Comparison of ENCODE assay signal across 12 cellular contexts in the genomic region with DNA sequence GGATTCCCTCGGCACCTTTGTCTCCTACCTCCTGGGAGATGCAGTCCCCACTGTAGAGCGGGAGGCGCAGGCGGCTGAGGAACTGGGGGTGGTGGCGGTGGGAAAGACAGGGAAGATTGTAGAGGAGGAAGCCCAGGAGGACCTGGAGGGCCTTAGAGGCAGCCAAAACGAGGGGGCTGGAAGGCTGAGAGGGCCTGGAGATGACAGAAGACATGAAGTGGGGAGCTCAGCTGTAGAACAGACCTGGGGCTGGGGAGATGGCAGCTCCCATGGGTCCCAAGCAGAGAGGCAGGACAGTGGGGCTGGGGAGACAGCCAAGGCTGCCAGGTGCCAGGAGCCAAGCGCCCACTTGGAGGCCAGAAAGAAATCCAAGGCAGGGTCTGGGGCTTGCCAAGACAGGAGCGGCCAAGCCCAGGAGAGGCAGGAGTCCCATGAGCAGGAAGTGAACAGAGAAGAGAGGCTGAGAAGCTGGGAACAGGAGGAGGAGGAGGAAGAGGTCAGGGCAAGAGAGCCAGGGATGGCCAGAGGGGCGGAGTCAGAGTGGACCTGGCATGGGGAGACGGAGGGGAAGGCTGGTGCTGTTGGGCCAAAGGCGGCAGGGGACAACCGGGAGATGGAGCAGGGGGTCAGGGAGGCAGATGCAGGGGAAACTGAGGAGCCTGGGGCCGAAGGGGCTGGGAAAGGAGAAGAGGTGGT. TPM values are rescaled to one million over a fixed set of nuclear protein-coding genes. Genes with fewer than 3 reads are reported as not detected.
A peak's percentile ranks its signal among the peaks of the same experiment; 100 is the strongest.
DNase-seq lines count a peak whose midpoint lies in the region; ATAC-seq and TF ChIP-seq lines count a peak whose summit lies in the region.
"Had no signal": no experiment of that assay in that cellular context is flagged by ENCODE, and none has a peak within 500 bp of the region (broad histone marks: within the 10 kb centered on the region; RNA-seq: fewer than 3 reads in every experiment).

No MANE protein-coding gene starts in this region.

- no peaks in the 10 kb centered on the region for H3F3A ChIP-seq in SK-N-SH (replicated peaks; ENCODE audit: insufficient read depth)

- DNase-seq in SK-N-SH (no peak), UCSD-AML1 (lab: John Stamatoyannopoulos, UW; ENCODE audit: unreplicated experiment) (peak; percentile 51), esophagus squamous epithelium (lab: John Stamatoyannopoulos, UW) (no peak), sciatic nerve (ENCODE audit: low spot score) (no peak)
- no peak for DNase-seq in stimulated activated naive CD8-positive, alpha-beta T cell treated with anti-CD3 and anti-CD28 coated beads, Interleukin-15, amount 100 ng/mL, for 72 hours
- DNase-seq: NCI-H2029; stimulated activated CD4-positive, alpha-beta T cell treated with anti-CD3 and anti-CD28 coated beads, Interleukin-4, amount 100 ng/mL, for 1 hour had no signal

- H3K4me2 ChIP-seq in SK-N-SH = no peak overlapping the region

- H3K4me3 Mint-ChIP-seq in stimulated activated naive CD8-positive, alpha-beta T cell treated with anti-CD3 and anti-CD28 coated beads, Interleukin-15, amount 100 ng/mL, for 72 hours = peak overlapping the region; percentile 91 to 98

- no peak for TF ChIP-seq RAD21 in SK-N-SH (IDR thresholded peaks at IDR 0.05; ENCODE audit: low read length)

- TF ChIP-seq POLR2A in esophagus squamous epithelium (IDR thresholded peaks at IDR 0.05) = no peak

- no peak overlapping the region for H3K27ac ChIP-seq in SK-N-SH (ENCODE audit: low read depth in 2 of 2, low read length in 1 of 2)
- peak overlapping the region; percentile 42 to 96 (median 64) for H3K27ac ChIP-seq in esophagus squamous epithelium
- H3K27ac ChIP-seq: SK-N-MC had no signal

- TF ChIP-seq CTCF in SK-N-SH (IDR thresholded peaks at IDR 0.05) (no peak), esophagus squamous epithelium (IDR thresholded peaks at IDR 0.05) (no peak)

- ATAC-seq in SK-N-SH treated with all-trans-retinoic acid at 6 μM for 48 hours = no peak
- ATAC-seq in stimulated activated naive CD8-positive, alpha-beta T cell treated with anti-CD3 and anti-CD28 coated beads, Interleukin-15, amount 100 ng/mL, for 72 hours = no peak
- no peak for ATAC-seq in GM18520 (IDR thresholded peaks at IDR 0.05; ENCODE audit: unreplicated experiment)
- ATAC-seq in sciatic nerve = no peak
- ATAC-seq in GM18868 (IDR thresholded peaks at IDR 0.05; ENCODE audit: unreplicated experiment) = no peak

- H3K9ac ChIP-seq in SK-N-SH = no peak overlapping the region

- no peak for TF ChIP-seq EP300 in SK-N-SH (IDR thresholded peaks at IDR 0.05; ENCODE audit: borderline replicate concordance in 1 of 2, low read depth in 1 of 2, low read length in 1 of 2)

- 77% methylated on average over 13 of the region's 13 CpGs for WGBS in SK-N-SH (ENCODE audit: low lambda C conversion rate)
- 68 to 78% methylated on average over 8 to 9 of the region's 13 CpGs for WGBS in esophagus squamous epithelium, 2 donors

- H3K4me1 Mint-ChIP-seq in stimulated activated naive CD8-positive, alpha-beta T cell treated with anti-CD3 and anti-CD28 coated beads, Interleukin-15, amount 100 ng/mL, for 72 hours = peaks cover 49% of the 10 kb centered on the region

- H2AFZ ChIP-seq in SK-N-SH (ENCODE audit: low read depth) = 0 out of 2 replicates have a peak overlapping the region, but pooled peaks have one; percentile 29

- no peaks in the 10 kb centered on the region for H3K27me3 Mint-ChIP-seq in stimulated activated naive CD8-positive, alpha-beta T cell treated with anti-CD3 and anti-CD28 coated beads, Interleukin-15, amount 100 ng/mL, for 72 hours

- peaks cover 7% of the 10 kb centered on the region; the same call in 1 of the 2 replicates for H3K79me2 ChIP-seq in SK-N-SH (ENCODE audit: insufficient read depth)

- H3K9me3 Mint-ChIP-seq in stimulated activated naive CD8-positive, alpha-beta T cell treated with anti-CD3 and anti-CD28 coated beads, Interleukin-15, amount 100 ng/mL, for 72 hours = no peaks in the 10 kb centered on the region

- H3K9me3 ChIP-seq in SK-N-SH (no peaks in the 10 kb centered on the region), esophagus squamous epithelium (no peaks in the 10 kb centered on the region)

- H3K27me3 ChIP-seq in SK-N-SH (ENCODE audit: insufficient read depth) (no peaks in the 10 kb centered on the region), esophagus squamous epithelium (no peaks in the 10 kb centered on the region)

- no peaks in the 10 kb centered on the region for H4K20me1 ChIP-seq in SK-N-SH (ENCODE audit: insufficient read depth)

- POLR2A ChIA-PET in SK-N-SH (lab: Yijun Ruan, JAX) = no interaction called here

- H3K4me1 ChIP-seq in SK-N-SH (ENCODE audit: control insufficient read depth in 1 of 2, insufficient read depth in 2 of 2, low read depth in 1 of 2, low read length in 1 of 2) = no peaks in the 10 kb centered on the region; a peak in 1 of 4 replicates
- peaks cover 0 to 39% (median 10%) of the 10 kb centered on the region in 3 donors for H3K4me1 ChIP-seq in esophagus squamous epithelium

- peak overlapping the region; percentile 94 to 97 for H3K27ac Mint-ChIP-seq in stimulated activated naive CD8-positive, alpha-beta T cell treated with anti-CD3 and anti-CD28 coated beads, Interleukin-15, amount 100 ng/mL, for 72 hours

- CTCF ChIA-PET in SK-N-SH (lab: Yijun Ruan, JAX) = no interaction called here

- H3K9me2 ChIP-seq in SK-N-SH = no peaks in the 10 kb centered on the region

- H3K36me3 ChIP-seq in SK-N-SH (replicated peaks in 1 of 2; ENCODE audit: control insufficient read depth in 1 of 2, insufficient read depth in 2 of 2, low read length in 1 of 2) = no peaks in the 10 kb centered on the region
- no peaks in the 10 kb centered on the region for H3K36me3 ChIP-seq in esophagus squamous epithelium

- H3K4me3 ChIP-seq in SK-N-SH (ENCODE audit: low read depth in 2 of 2, low read length in 1 of 2) (no peak overlapping the region), esophagus squamous epithelium (peak overlapping the region in 3 of 4 donors; percentile 9 to 43 (median 31))
- H3K4me3 ChIP-seq: SK-N-MC had no signal

- intact Hi-C loops in esophagus squamous epithelium (cut with DNase I) (no loop called here), sciatic nerve (cut with DNase I) (no loop called here)

TF ChIP-seq in SK-N-SH, 30 proteins besides CTCF, POLR2A, EP300 and RAD21:
- TF ChIP-seq ELF1 (IDR thresholded peaks at IDR 0.05) = no peak
- TF ChIP-seq POLR2AphosphoS5 (IDR thresholded peaks at IDR 0.05; ENCODE audit: low read depth, low read length) = no peak
- TF ChIP-seq RFX5 (IDR thresholded peaks at IDR 0.05; ENCODE audit: low read length) = no peak

TF ChIP-seq in SK-N-SH treated with all-trans-retinoic acid at 6 μM for 48 hours, 23 proteins besides CTCF, POLR2A, EP300 and RAD21 (continues in another document):
- no peak for TF ChIP-seq ARNTL (CRISPR knock-in tag; IDR thresholded peaks at IDR 0.05; ENCODE audit: borderline replicate concordance, low read depth)
- TF ChIP-seq ZFP3 (CRISPR knock-in tag; IDR thresholded peaks at IDR 0.05) = no peak
- no peak for TF ChIP-seq PPARA (CRISPR knock-in tag; IDR thresholded peaks at IDR 0.05; ENCODE audit: borderline replicate concordance)
- TF ChIP-seq TOX (CRISPR knock-in tag; IDR thresholded peaks at IDR 0.05; ENCODE audit: borderline replicate concordance) = no peak
- TF ChIP-seq TCF4 (CRISPR knock-in tag; IDR thresholded peaks at IDR 0.05; ENCODE audit: borderline replicate concordance) = no peak
- no peak for TF ChIP-seq CSDC2 (CRISPR knock-in tag; IDR thresholded peaks at IDR 0.05)
- TF ChIP-seq, protein P1, sequence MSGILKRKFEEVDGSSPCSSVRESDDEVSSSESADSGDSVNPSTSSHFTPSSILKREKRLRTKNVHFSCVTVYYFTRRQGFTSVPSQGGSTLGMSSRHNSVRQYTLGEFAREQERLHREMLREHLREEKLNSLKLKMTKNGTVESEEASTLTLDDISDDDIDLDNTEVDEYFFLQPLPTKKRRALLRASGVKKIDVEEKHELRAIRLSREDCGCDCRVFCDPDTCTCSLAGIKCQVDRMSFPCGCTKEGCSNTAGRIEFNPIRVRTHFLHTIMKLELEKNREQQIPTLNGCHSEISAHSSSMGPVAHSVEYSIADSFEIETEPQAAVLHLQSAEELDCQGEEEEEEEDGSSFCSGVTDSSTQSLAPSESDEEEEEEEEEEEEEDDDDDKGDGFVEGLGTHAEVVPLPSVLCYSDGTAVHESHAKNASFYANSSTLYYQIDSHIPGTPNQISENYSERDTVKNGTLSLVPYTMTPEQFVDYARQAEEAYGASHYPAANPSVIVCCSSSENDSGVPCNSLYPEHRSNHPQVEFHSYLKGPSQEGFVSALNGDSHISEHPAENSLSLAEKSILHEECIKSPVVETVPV (CRISPR knock-in tag; IDR thresholded peaks at IDR 0.05) = no peak
- no peak for TF ChIP-seq SNAI2 (CRISPR knock-in tag; IDR thresholded peaks at IDR 0.05)

RNA-seq across cellular contexts. Expression of a gene that starts 0.8 kb away (rescaled TPM):
- 0.03 TPM in 1 of 2 replicates, not detected in the other for polyA plus RNA-seq in SK-N-SH (2012; rRNA removed)
- polyA plus RNA-seq in SK-N-SH (2012; cell fraction: cytosol; rRNA removed) = 0.01 and 0.03 TPM in 2 replicates
- 0.02 and 0.05 TPM in 2 replicates for polyA plus RNA-seq in SK-N-SH (2012; cell fraction: nucleus; rRNA removed)
- total RNA-seq in esophagus squamous epithelium = 1 to 10 TPM in 2 of 4 donors, under 1 TPM in 2; 0.49 to 2.1 (median 0.98) TPM
- 2.9 TPM for total RNA-seq in sciatic nerve
- total RNA-seq: A172 had no signal

RNA-seq across cellular contexts. Expression of a gene that starts 3.4 kb away (rescaled TPM):
- polyA plus RNA-seq in SK-N-SH (2012; rRNA removed) = 17.3 and 18.5 TPM in 2 replicates
- 8.9 and 10.7 TPM in 2 replicates for polyA plus RNA-seq in SK-N-SH (2012; cell fraction: cytosol; rRNA removed)
- 40.3 and 48.1 TPM in 2 replicates for polyA plus RNA-seq in SK-N-SH (2012; cell fraction: nucleus; rRNA removed)
- total RNA-seq in esophagus squamous epithelium = 10 to 100 TPM; 12.2 to 40.2 (median 19.0) TPM
- total RNA-seq in sciatic nerve = 26.8 TPM

RNA-seq across cellular contexts. Expression of a gene that starts 11.4 kb away (rescaled TPM):
- polyA plus RNA-seq in SK-N-SH (2012; rRNA removed) = not detected in 2 replicates
- not detected in 2 replicates for polyA plus RNA-seq in SK-N-SH (2012; cell fraction: cytosol; rRNA removed)
- not detected in 2 replicates for polyA plus RNA-seq in SK-N-SH (2012; cell fraction: nucleus; rRNA removed)
- total RNA-seq in esophagus squamous epithelium (not detected), sciatic nerve (not detected)
- total RNA-seq: A172 had no signal

RNA-seq across cellular contexts. Expression of a gene that starts 23.1 kb away (rescaled TPM):
- polyA plus RNA-seq in SK-N-SH (2012; rRNA removed) = 0.13 TPM in 1 of 2 replicates, not detected in the other
- 0.10 TPM in 1 of 2 replicates, not detected in the other for polyA plus RNA-seq in SK-N-SH (2012; cell fraction: cytosol; rRNA removed)
- 0.79 and 0.88 TPM in 2 replicates for polyA plus RNA-seq in SK-N-SH (2012; cell fraction: nucleus; rRNA removed)
- total RNA-seq in esophagus squamous epithelium (not detected), sciatic nerve (not detected)
- total RNA-seq: A172 had no signal

RNA-seq across cellular contexts. Expression of a gene that starts 43.5 kb away (rescaled TPM):
- 0.61 and 1.1 TPM in 2 replicates for polyA plus RNA-seq in SK-N-SH (2012; rRNA removed)
- 0.72 and 1.0 TPM in 2 replicates for polyA plus RNA-seq in SK-N-SH (2012; cell fraction: cytosol; rRNA removed)
- polyA plus RNA-seq in SK-N-SH (2012; cell fraction: nucleus; rRNA removed) = 0.70 and 0.73 TPM in 2 replicates
- 10 to 100 TPM in 3 of 4 donors, 1 to 10 TPM in 1; 5.2 to 21.4 (median 15.0) TPM for total RNA-seq in esophagus squamous epithelium
- total RNA-seq in sciatic nerve = 99.3 TPM

Comparison
In these comparisons a context has a peak if more than half of its experiments do, and no peak if none do; other contexts are left out.
1. H3K27ac ChIP-seq: peak in esophagus squamous epithelium (4 of 4); none in SK-N-SH (0 of 2).
2. H3K4me3 ChIP-seq: peak in esophagus squamous epithelium (3 of 4); none in SK-N-SH (0 of 2).